ENCODE assay signal across 24 cellular contexts in genomic region chr1:7135463-7135862, GRCh38.
"Had no signal": no experiment of that assay in that cellular context is flagged by ENCODE, and none has a peak within 500 bp of the region (broad histone marks: within the 10 kb centered on the region; RNA-seq: fewer than 3 reads in every experiment).

No MANE protein-coding gene starts in this region.

- H3K4me3 Mint-ChIP-seq: dendritic cell treated with granulocyte-macrophage colony-stimulating factor and Interleukin-4, amounts not matched to agents 40 ng/mL and 50 ng/mL, for 4 days; effector memory CD8-positive, alpha-beta T cell; endodermal cell; mesothelial cell of epicardium; naive B cell had no signal

- H3K4me1 ChIP-seq: esophagus squamous epithelium, left lung, lower lobe of right lung had no signal

- H3K27me3 Mint-ChIP-seq: dendritic cell treated with granulocyte-macrophage colony-stimulating factor and Interleukin-4, amounts not matched to agents 40 ng/mL and 50 ng/mL, for 4 days had no signal

- H3K36me3 ChIP-seq: esophagus squamous epithelium, gastrocnemius medialis, heart right ventricle, left lung, lower lobe of right lung had no signal

- H3K9me3 Mint-ChIP-seq: dendritic cell treated with granulocyte-macrophage colony-stimulating factor and Interleukin-4, amounts not matched to agents 40 ng/mL and 50 ng/mL, for 4 days; effector memory CD8-positive, alpha-beta T cell; endodermal cell had no signal

- H3K4me3 ChIP-seq: coronary artery, esophagus squamous epithelium, gastrocnemius medialis, heart right ventricle, left lung, lower lobe of right lung, mucosa of descending colon had no signal

- ATAC-seq: effector memory CD8-positive, alpha-beta T cell; esophagus mucosa; gastrocnemius medialis; heart right ventricle; left lung; left ventricle myocardium superior; lower lobe of right lung; mucosa of descending colon had no signal

- H3K9me3 ChIP-seq: esophagus squamous epithelium, gastrocnemius medialis, heart right ventricle, left lung, lower lobe of right lung, mucosa of descending colon had no signal

- DNase-seq: effector CD8-positive, alpha-beta T cell; effector memory CD8-positive, alpha-beta T cell; erythroblast; esophagus squamous epithelium; foreskin fibroblast; foreskin melanocyte; gastrocnemius medialis; glutamatergic neuron; head of caudate nucleus; heart right ventricle; hippocampal formation; left cardiac atrium; left lung; left ventricle myocardium superior; lower lobe of right lung; mesenchymal stem cell; mucosa of descending colon; naive B cell had no signal

- H3K4me1 Mint-ChIP-seq: endodermal cell, mesothelial cell of epicardium, naive B cell had no signal

- H3K36me3 Mint-ChIP-seq: mesothelial cell of epicardium had no signal

- H3K27ac ChIP-seq: coronary artery, epithelial cell of prostate, esophagus squamous epithelium, gastrocnemius medialis, heart right ventricle, left lung, lower lobe of right lung had no signal

- H3K27ac Mint-ChIP-seq: dendritic cell treated with granulocyte-macrophage colony-stimulating factor and Interleukin-4, amounts not matched to agents 40 ng/mL and 50 ng/mL, for 4 days; effector memory CD8-positive, alpha-beta T cell; endodermal cell; mesothelial cell of epicardium; naive B cell had no signal

- H3K27me3 ChIP-seq: gastrocnemius medialis, left lung had no signal
